ENCODE assay signal across 1 cellular context in genomic region chr6:117513174-117513573, GRCh38.
TF ChIP-seq lines count a peak whose summit lies in the region.

No MANE protein-coding gene starts in this region.

TF ChIP-seq in SK-N-SH, 30 proteins besides CTCF, POLR2A, EP300 and RAD21 (continued from another document):
- TF ChIP-seq MAX (IDR thresholded peaks at IDR 0.05; ENCODE audit: low read depth): no peak
